22 cellular contexts compared by ENCODE assay signal in genomic region chr6:401994-402640, GRCh38. TPM values are rescaled to one million over a fixed set of nuclear protein-coding genes. Genes with fewer than 3 reads are reported as not detected.
A peak's percentile ranks its signal among the peaks of the same experiment; 100 is the strongest.
DNase-seq lines count a peak whose midpoint lies in the region; ATAC-seq, FAIRE-seq and TF ChIP-seq lines count a peak whose summit lies in the region.
"Had no signal": no experiment of that assay in that cellular context is flagged by ENCODE, and none has a peak within 500 bp of the region (broad histone marks: within the 10 kb centered on the region; RNA-seq: fewer than 3 reads in every experiment).

No MANE protein-coding gene starts in this region.

- peaks cover 94% of the 10 kb centered on the region for H3K36me3 Mint-ChIP-seq in T-helper 2 cell treated with Interferon-gamma antibody and Interleukin-4, amounts not matched to agents 5 μg/mL and 100 μg/mL, for 36 hours (ENCODE audit: low read depth)
- H3K36me3 Mint-ChIP-seq in CD4-positive, alpha-beta memory T cell, result peaks cover 35 to 40% of the 10 kb centered on the region in 2 donors
- peaks cover 92% of the 10 kb centered on the region for H3K36me3 Mint-ChIP-seq in activated CD8-positive, alpha-beta T cell treated with anti-CD3 and anti-CD28 coated beads, Interleukin-2, amount 10 ng/mL, durations not matched to agents 7 days and 5 days (ENCODE audit: low read depth)
- H3K36me3 Mint-ChIP-seq in naive thymus-derived CD8-positive, alpha-beta T cell, result peaks cover 0 to 27% (median 5%) of the 10 kb centered on the region in 3 donors

- no peaks in the 10 kb centered on the region for H3K9me3 ChIP-seq in CD4-positive, alpha-beta memory T cell (ENCODE audit: control insufficient read depth in 1 of 2, low read length in 2 of 2)
- no peaks in the 10 kb centered on the region for H3K9me3 ChIP-seq in kidney (ENCODE audit: control insufficient read depth in 1 of 2, low read length in 2 of 2)
- H3K9me3 ChIP-seq: BE2C, upper lobe of left lung had no signal

- POLR2A ChIA-PET in CD4-positive, alpha-beta memory T cell (lab: Charles Lee; ENCODE audit: partially characterized antibody), result interaction anchor here (3.5 kb wide), 1 partner anchor 10 kb away, joined by 60 read pairs; the partner anchor contains the start of gene IRF4
- POLR2A ChIA-PET in activated CD8-positive, alpha-beta T cell treated with anti-CD3 and anti-CD28 coated beads, Interleukin-2, amount 10 ng/mL, durations not matched to agents 7 days and 5 days (lab: Charles Lee), result interaction anchor here (0.7 to 15.9 kb wide), 11 partner anchors 8 to 208 kb away, joined by 3 to 231 read pairs (median 7); partner anchors contain the start of gene IRF4
- POLR2A ChIA-PET in naive thymus-derived CD8-positive, alpha-beta T cell (lab: Charles Lee), result interaction anchor here (1.0 to 2.0 kb wide), 2 partner anchors 9 to 64 kb away, joined by 3 to 6 read pairs; no protein-coding TSS in a partner anchor

- no peak for FAIRE-seq in kidney (lab: Jason Lieb, UNC)
- FAIRE-seq: frontal cortex had no signal

- H3K27ac Mint-ChIP-seq in T-helper 2 cell treated with Interferon-gamma antibody and Interleukin-4, amounts not matched to agents 5 μg/mL and 100 μg/mL, for 36 hours, result peak overlapping the region; percentile 88
- H3K27ac Mint-ChIP-seq in CD4-positive, alpha-beta memory T cell, result peak overlapping the region in 4 of 7 donors; percentile 4 to 65 (median 28)
- H3K27ac Mint-ChIP-seq in activated CD8-positive, alpha-beta T cell treated with anti-CD3 and anti-CD28 coated beads, Interleukin-2, amount 10 ng/mL, durations not matched to agents 7 days and 5 days, result peak overlapping the region; percentile 65
- H3K27ac Mint-ChIP-seq in naive thymus-derived CD8-positive, alpha-beta T cell, result peak overlapping the region in 2 of 10 donors; percentile 37

- H3K9me3 Mint-ChIP-seq in T-helper 2 cell treated with Interferon-gamma antibody and Interleukin-4, amounts not matched to agents 5 μg/mL and 100 μg/mL, for 36 hours, result no peaks in the 10 kb centered on the region
- H3K9me3 Mint-ChIP-seq in CD4-positive, alpha-beta memory T cell, result peaks cover 0 to 9% (median 0%) of the 10 kb centered on the region in 8 donors
- H3K9me3 Mint-ChIP-seq in activated CD8-positive, alpha-beta T cell treated with anti-CD3 and anti-CD28 coated beads, Interleukin-2, amount 10 ng/mL, durations not matched to agents 7 days and 5 days (ENCODE audit: insufficient read depth), result no peaks in the 10 kb centered on the region
- H3K9me3 Mint-ChIP-seq in naive thymus-derived CD8-positive, alpha-beta T cell, result no peaks in the 10 kb centered on the region

- no peak overlapping the region for H3K4me3 ChIP-seq in CD4-positive, alpha-beta memory T cell (ENCODE audit: low read length in 2 of 2)
- H3K4me3 ChIP-seq in kidney (ENCODE audit: low read length in 2 of 2), result no peak overlapping the region
- H3K4me3 ChIP-seq: cardiac muscle cell, upper lobe of left lung had no signal

- peaks cover 83% of the 10 kb centered on the region for H3K4me1 Mint-ChIP-seq in T-helper 2 cell treated with Interferon-gamma antibody and Interleukin-4, amounts not matched to agents 5 μg/mL and 100 μg/mL, for 36 hours (ENCODE audit: low read depth)
- H3K4me1 Mint-ChIP-seq in CD4-positive, alpha-beta memory T cell, result peaks cover 22 to 55% (median 44%) of the 10 kb centered on the region in 4 donors
- H3K4me1 Mint-ChIP-seq in activated CD8-positive, alpha-beta T cell treated with anti-CD3 and anti-CD28 coated beads, Interleukin-2, amount 10 ng/mL, durations not matched to agents 7 days and 5 days (ENCODE audit: low read depth), result peaks cover 92% of the 10 kb centered on the region
- peaks cover 19 to 57% (median 33%) of the 10 kb centered on the region in 4 donors for H3K4me1 Mint-ChIP-seq in naive thymus-derived CD8-positive, alpha-beta T cell

- intact Hi-C loops in CD4-positive, alpha-beta memory T cell (cut with micrococcal nuclease), result loop anchor here (5.0 kb wide), 1 partner anchor 90 kb away; no protein-coding TSS in a partner anchor
- intact Hi-C loops in kidney (cut with DNase I), result no loop called here

- peaks cover 45% of the 10 kb centered on the region for H3K4me1 ChIP-seq in CD4-positive, alpha-beta memory T cell (ENCODE audit: insufficient read depth, low read length)
- no peaks in the 10 kb centered on the region for H3K4me1 ChIP-seq in kidney (ENCODE audit: control insufficient read depth in 1 of 2, insufficient read depth in 1 of 2, low read depth in 1 of 2, low read length in 2 of 2)
- H3K4me1 ChIP-seq: BE2C, upper lobe of left lung had no signal

- DNase-seq in T-helper 2 cell treated with Interferon-gamma antibody and Interleukin-4, amounts not matched to agents 5 μg/mL and 100 μg/mL, for 36 hours (ENCODE audit: low spot score), result no peak
- DNase-seq in T-helper 2 cell (no peak), kidney (peak; percentile 52), cortex of kidney (lab: John Stamatoyannopoulos, UW) (no peak), GM13976 (ENCODE audit: low spot score) (no peak)
- no peak for DNase-seq in CD4-positive, alpha-beta memory T cell
- DNase-seq in activated CD8-positive, alpha-beta T cell treated with anti-CD3 and anti-CD28 coated beads, Interleukin-2, amount 10 ng/mL, durations not matched to agents 7 days and 5 days, result no peak
- DNase-seq in naive thymus-derived CD8-positive, alpha-beta T cell, result no peak
- DNase-seq: 8988T, BE2C, DMS 273 treated with DMSO at 0.1 percent for 48 hours, erythroblast, hypothalamus, mammary epithelial cell, NCI-H1694, NCI-H82, PC-3, upper lobe of left lung, WERI-Rb-1 had no signal

- H3K27ac ChIP-seq in CD4-positive, alpha-beta memory T cell (ENCODE audit: low read depth, low read length), result no peak overlapping the region
- H3K27ac ChIP-seq in kidney (ENCODE audit: low read depth in 2 of 2, low read length in 2 of 2), result no peak overlapping the region
- H3K27ac ChIP-seq: cardiac muscle cell, HL-60, upper lobe of left lung, WERI-Rb-1 had no signal

- no peak for ATAC-seq in activated CD8-positive, alpha-beta T cell treated with anti-CD3 and anti-CD28 coated beads, Interleukin-2, amount 10 ng/mL, durations not matched to agents 7 days and 5 days
- no peak for ATAC-seq in naive thymus-derived CD8-positive, alpha-beta T cell
- ATAC-seq: PC-3 had no signal

- CTCF ChIA-PET in CD4-positive, alpha-beta memory T cell (lab: Charles Lee; ENCODE audit: partially characterized antibody), result interaction anchor here (1.1 to 3.5 kb wide), 3 partner anchors 10 to 995 kb away, joined by 3 to 34 read pairs (median 3); partner anchors contain the start of gene IRF4
- CTCF ChIA-PET in activated CD8-positive, alpha-beta T cell treated with anti-CD3 and anti-CD28 coated beads, Interleukin-2, amount 10 ng/mL, durations not matched to agents 7 days and 5 days (lab: Charles Lee), result interaction anchor here (0.7 to 5.5 kb wide), 5 partner anchors 9 to 213 kb away, joined by 3 to 71 read pairs (median 4); partner anchors contain the start of gene IRF4

- in situ Hi-C loops in GM13976 (cut with MboI; ENCODE audit: low sequenced_read_pairs, unreplicated experiment), result no loop called here

- H3K27me3 ChIP-seq in CD4-positive, alpha-beta memory T cell (ENCODE audit: insufficient read depth, low read length), result no peaks in the 10 kb centered on the region
- H3K27me3 ChIP-seq: upper lobe of left lung had no signal

- TF ChIP-seq CTCF in kidney (IDR thresholded peaks at IDR 0.05; ENCODE audit: borderline replicate concordance, extremely low read depth, insufficient read depth) (no peak), GM13976 (IDR thresholded peaks at IDR 0.05; ENCODE audit: borderline replicate concordance, control extremely low read depth, extremely low read depth, insufficient read depth, missing control alignments) (no peak)

- no peak overlapping the region for H3K9ac ChIP-seq in kidney (ENCODE audit: low read length in 2 of 2)

- no peaks in the 10 kb centered on the region for H3K27me3 Mint-ChIP-seq in T-helper 2 cell treated with Interferon-gamma antibody and Interleukin-4, amounts not matched to agents 5 μg/mL and 100 μg/mL, for 36 hours (ENCODE audit: low read depth)
- peaks cover 0 to 1% of the 10 kb centered on the region in 2 donors for H3K27me3 Mint-ChIP-seq in CD4-positive, alpha-beta memory T cell
- H3K27me3 Mint-ChIP-seq in activated CD8-positive, alpha-beta T cell treated with anti-CD3 and anti-CD28 coated beads, Interleukin-2, amount 10 ng/mL, durations not matched to agents 7 days and 5 days (ENCODE audit: low read depth), result no peaks in the 10 kb centered on the region
- H3K27me3 Mint-ChIP-seq in naive thymus-derived CD8-positive, alpha-beta T cell, result no peaks in the 10 kb centered on the region

- peaks cover 6% of the 10 kb centered on the region for H3K36me3 ChIP-seq in CD4-positive, alpha-beta memory T cell (ENCODE audit: insufficient read depth, low read length)
- H3K36me3 ChIP-seq in kidney (ENCODE audit: control insufficient read depth in 1 of 2, insufficient read depth in 2 of 2, low read length in 2 of 2), result no peaks in the 10 kb centered on the region
- H3K36me3 ChIP-seq: BE2C, cardiac muscle cell, upper lobe of left lung, WERI-Rb-1 had no signal

- peak overlapping the region; percentile 76 for H3K4me3 Mint-ChIP-seq in T-helper 2 cell treated with Interferon-gamma antibody and Interleukin-4, amounts not matched to agents 5 μg/mL and 100 μg/mL, for 36 hours
- H3K4me3 Mint-ChIP-seq in CD4-positive, alpha-beta memory T cell, result peak overlapping the region in 1 of 8 donors; percentile 30
- H3K4me3 Mint-ChIP-seq in activated CD8-positive, alpha-beta T cell treated with anti-CD3 and anti-CD28 coated beads, Interleukin-2, amount 10 ng/mL, durations not matched to agents 7 days and 5 days, result no peak overlapping the region
- peak overlapping the region in 1 of 10 donors; percentile 9 for H3K4me3 Mint-ChIP-seq in naive thymus-derived CD8-positive, alpha-beta T cell

RNA-seq across cellular contexts. Expression of gene IRF4, which starts 10.6 kb away (rescaled TPM):
- total RNA-seq in CD4-positive, alpha-beta memory T cell, result 1 to 10 TPM; 8.5 to 8.6 TPM
- 1 to 10 TPM; 2.7 to 5.7 TPM for polyA plus RNA-seq in CD4-positive, alpha-beta memory T cell
- total RNA-seq in activated CD8-positive, alpha-beta T cell treated with anti-CD3 and anti-CD28 coated beads, Interleukin-2, amount 10 ng/mL, durations not matched to agents 7 days and 5 days, result 10 to 100 TPM; 91.2 to 95.2 TPM
- total RNA-seq in kidney, result 23.7 TPM
- polyA plus RNA-seq in kidney (ENCODE audit: insufficient read depth, low read depth, low replicate concordance), result not detected
- 10 to 100 TPM in 1 of 2 experiments, 1 to 10 TPM in 1; 7.4 to 10.4 TPM for total RNA-seq in naive thymus-derived CD8-positive, alpha-beta T cell
- polyA plus RNA-seq in naive thymus-derived CD8-positive, alpha-beta T cell, result under 1 TPM; 0.44 to 0.97 (median 0.94) TPM
- total RNA-seq: cardiac muscle cell, frontal cortex, mammary epithelial cell had no signal
- polyA plus RNA-seq: cardiac muscle cell had no signal
